28 cellular contexts compared by ENCODE assay signal in genomic region chr19:5367530-5368133, GRCh38.
"Had no signal": no experiment of that assay in that cellular context is flagged by ENCODE, and none has a peak within 500 bp of the region (broad histone marks: within the 10 kb centered on the region; RNA-seq: fewer than 3 reads in every experiment).

No MANE protein-coding gene starts in this region.

- H3K4me3 ChIP-seq: colonic mucosa, coronary artery, dorsolateral prefrontal cortex, esophagus muscularis mucosa, esophagus squamous epithelium, gastrocnemius medialis, gastroesophageal sphincter, heart left ventricle, heart right ventricle had no signal

- H3K9me3 ChIP-seq: colonic mucosa, esophagus muscularis mucosa, esophagus squamous epithelium, gastrocnemius medialis, gastroesophageal sphincter, heart left ventricle, heart right ventricle had no signal

- FAIRE-seq: colon, endometrium, endothelial cell of umbilical vein, frontal cortex had no signal

- H3K4me1 ChIP-seq: colonic mucosa, esophagus muscularis mucosa, esophagus squamous epithelium, foreskin keratinocyte, gastrocnemius medialis, gastroesophageal sphincter, heart left ventricle, heart right ventricle had no signal

- ATAC-seq: effector memory CD8-positive, alpha-beta T cell; esophagus mucosa; foreskin keratinocyte; gastrocnemius medialis; gastroesophageal sphincter; heart left ventricle; heart right ventricle had no signal

- H3K27ac ChIP-seq: colonic mucosa, coronary artery, dorsolateral prefrontal cortex, epithelial cell of prostate, esophagus muscularis mucosa, esophagus squamous epithelium, foreskin keratinocyte, gastrocnemius medialis, gastroesophageal sphincter, heart left ventricle, heart right ventricle had no signal

- H3K27me3 ChIP-seq: colonic mucosa, foreskin keratinocyte had no signal

- H3K36me3 ChIP-seq: colonic mucosa, esophagus muscularis mucosa, esophagus squamous epithelium, gastrocnemius medialis, gastroesophageal sphincter, heart left ventricle, heart right ventricle had no signal

- DNase-seq: colonic mucosa; cortex of kidney; dermis blood vessel endothelial cell; dorsolateral prefrontal cortex; effector CD4-positive, alpha-beta T cell; effector CD8-positive, alpha-beta T cell; effector memory CD4-positive, alpha-beta T cell; effector memory CD8-positive, alpha-beta T cell; endodermal cell; erythroblast; esophagus squamous epithelium; foreskin fibroblast; foreskin keratinocyte; foreskin melanocyte; gastrocnemius medialis; glutamatergic neuron; head of caudate nucleus; heart left ventricle; heart right ventricle had no signal
